14 cellular contexts compared by ENCODE assay signal in genomic region chr18:25113081-25113480, GRCh38.
"Had no signal": no experiment of that assay in that cellular context is flagged by ENCODE, and none has a peak within 500 bp of the region (broad histone marks: within the 10 kb centered on the region; RNA-seq: fewer than 3 reads in every experiment).

No MANE protein-coding gene starts in this region.

- H3K27ac Mint-ChIP-seq: activated naive CD4-positive, alpha-beta T cell treated with anti-CD3 and anti-CD28 coated beads, Interleukin-2, amount 10 ng/mL, durations not matched to agents 7 days and 5 days; activated T-helper 2 cell treated with anti-CD3 and anti-CD28 coated beads, Interferon-gamma antibody, Interleukin-2, Interleukin-4, amounts not matched to agents 10 μg/mL and 5 μg/mL and 100 μg/mL, durations not matched to agents 14 hours and 24 hours and 36 hours; natural killer cell; T-cell had no signal

- H3K4me1 ChIP-seq: ascending aorta, testis, upper lobe of right lung had no signal

- H3K36me3 ChIP-seq: ascending aorta, left ventricle myocardium inferior, stomach, upper lobe of right lung had no signal

- H3K4me1 Mint-ChIP-seq: activated naive CD4-positive, alpha-beta T cell treated with anti-CD3 and anti-CD28 coated beads, Interleukin-2, amount 10 ng/mL, durations not matched to agents 7 days and 5 days; natural killer cell; T-cell had no signal

- H3K27ac ChIP-seq: ascending aorta, hepatocyte, left ventricle myocardium inferior, stomach, testis, upper lobe of right lung had no signal

- H2AFZ ChIP-seq: hepatocyte had no signal

- DNase-seq: activated CD4-positive, alpha-beta T cell treated with anti-CD3 and anti-CD28 coated beads for 1 hour; activated CD4-positive, alpha-beta T cell treated with anti-CD3 and anti-CD28 coated beads, Interleukin-2, amount 50 U/mL, for 4 hours; activated naive CD4-positive, alpha-beta T cell treated with anti-CD3 and anti-CD28 coated beads, Interleukin-2, amount 10 ng/mL, durations not matched to agents 7 days and 5 days; left ventricle myocardium inferior; natural killer cell; stimulated activated CD4-positive, alpha-beta T cell treated with anti-CD3 and anti-CD28 coated beads, Interleukin-1b, Interleukin-23, amount 100 ng/mL, for 48 hours; stomach; T-cell; T-helper 9 cell; testis; upper lobe of right lung had no signal

- H3K79me2 ChIP-seq: hepatocyte had no signal

- H3K4me2 ChIP-seq: hepatocyte had no signal

- H3K4me3 ChIP-seq: ascending aorta, hepatocyte, left ventricle myocardium inferior, stomach, testis, upper lobe of right lung had no signal

- H3K4me3 Mint-ChIP-seq: activated naive CD4-positive, alpha-beta T cell treated with anti-CD3 and anti-CD28 coated beads, Interleukin-2, amount 10 ng/mL, durations not matched to agents 7 days and 5 days; natural killer cell; T-cell had no signal

- H3K27me3 ChIP-seq: ascending aorta, hepatocyte, stomach, testis, upper lobe of right lung had no signal

- H3K9me3 Mint-ChIP-seq: activated T-helper 2 cell treated with anti-CD3 and anti-CD28 coated beads, Interferon-gamma antibody, Interleukin-2, Interleukin-4, amounts not matched to agents 10 μg/mL and 5 μg/mL and 100 μg/mL, durations not matched to agents 14 hours and 24 hours and 36 hours; natural killer cell had no signal

- H3K27me3 Mint-ChIP-seq: activated naive CD4-positive, alpha-beta T cell treated with anti-CD3 and anti-CD28 coated beads, Interleukin-2, amount 10 ng/mL, durations not matched to agents 7 days and 5 days had no signal

- H3K9me3 ChIP-seq: ascending aorta, testis, upper lobe of right lung had no signal

- H3K36me3 Mint-ChIP-seq: activated naive CD4-positive, alpha-beta T cell treated with anti-CD3 and anti-CD28 coated beads, Interleukin-2, amount 10 ng/mL, durations not matched to agents 7 days and 5 days; natural killer cell; T-cell had no signal
